In the genomic region with DNA sequence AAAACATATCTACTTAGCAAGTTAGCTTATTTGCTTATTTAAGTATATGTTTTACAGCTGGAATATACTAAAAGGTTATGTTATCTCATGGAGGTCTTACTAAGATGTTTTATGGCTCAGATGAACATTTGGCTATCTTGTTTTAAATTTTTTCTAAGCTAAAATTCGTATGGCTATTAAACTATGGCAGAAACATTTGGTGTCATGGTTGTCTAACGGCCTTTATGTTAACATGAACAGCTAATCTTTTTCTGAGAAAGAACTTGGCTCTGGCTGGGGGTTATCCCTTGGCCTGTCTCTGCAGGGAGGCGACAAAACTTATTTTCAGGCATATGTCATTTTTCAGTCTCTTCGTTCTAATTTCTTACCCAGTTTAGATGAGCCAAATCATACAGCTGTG, we compare ENCODE assay signal across 25 cellular contexts.
"Had no signal": no experiment of that assay in that cellular context is flagged by ENCODE, and none has a peak within 500 bp of the region (broad histone marks: within the 10 kb centered on the region; RNA-seq: fewer than 3 reads in every experiment).

No MANE protein-coding gene starts in this region.

- ATAC-seq: effector memory CD8-positive, alpha-beta T cell; esophagus mucosa; heart right ventricle; left cardiac atrium; left lung; left ventricle myocardium superior; lower lobe of right lung; mucosa of descending colon had no signal

- H3K4me3 ChIP-seq: colonic mucosa, esophagus squamous epithelium, gastrocnemius medialis, heart right ventricle, left lung, lower lobe of right lung, mucosa of descending colon had no signal

- DNase-seq: colonic mucosa; cortex of kidney; effector CD8-positive, alpha-beta T cell; effector memory CD8-positive, alpha-beta T cell; endodermal cell; erythroblast; esophagus squamous epithelium; foreskin fibroblast; foreskin melanocyte; gastrocnemius medialis; glutamatergic neuron; head of caudate nucleus; heart right ventricle; hippocampal formation; left cardiac atrium; left lung; left ventricle myocardium superior; lower lobe of right lung; mesenchymal stem cell; mucosa of descending colon had no signal

- H3K9me3 ChIP-seq: colonic mucosa, esophagus squamous epithelium, gastrocnemius medialis, heart right ventricle, left lung, lower lobe of right lung, mucosa of descending colon had no signal

- FAIRE-seq: endometrium, islet of Langerhans, keratinocyte had no signal

- H3K4me1 ChIP-seq: colonic mucosa, esophagus squamous epithelium, left lung, lower lobe of right lung had no signal

- H3K27me3 ChIP-seq: colonic mucosa, esophagus squamous epithelium, gastrocnemius medialis, heart right ventricle, left lung had no signal

- H3K36me3 ChIP-seq: colonic mucosa, esophagus squamous epithelium, gastrocnemius medialis, heart right ventricle, left lung, lower lobe of right lung had no signal

- H3K27ac ChIP-seq: colonic mucosa, epithelial cell of prostate, esophagus squamous epithelium, heart right ventricle, left lung, lower lobe of right lung had no signal
